ENCODE assay signal across 10 cellular contexts in the genomic region with DNA sequence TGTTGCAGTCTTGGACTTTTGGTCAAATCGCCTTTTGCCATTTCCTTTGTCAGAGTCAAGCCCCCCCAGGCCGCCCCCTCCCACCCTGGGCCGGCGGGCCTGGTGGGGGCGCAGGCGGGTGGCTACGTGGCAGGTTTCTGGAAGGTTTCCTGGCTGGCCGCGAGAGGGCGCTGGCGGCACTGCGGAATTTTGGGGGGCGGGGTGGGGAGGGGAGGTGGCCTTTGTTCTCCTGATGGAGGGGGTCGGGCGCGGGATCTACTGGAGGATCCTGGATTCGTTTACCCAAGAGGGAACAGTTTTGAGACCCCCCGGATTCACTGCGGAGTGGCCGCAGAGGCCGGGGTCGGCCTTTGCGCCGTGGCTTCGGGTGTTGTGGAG. TPM values are rescaled to one million over a fixed set of nuclear protein-coding genes. Genes with fewer than 3 reads are reported as not detected.
DNase-seq lines count a peak whose midpoint lies in the region; ATAC-seq and TF ChIP-seq lines count a peak whose summit lies in the region.
"Had no signal": no experiment of that assay in that cellular context is flagged by ENCODE, and none has a peak within 500 bp of the region (broad histone marks: within the 10 kb centered on the region; RNA-seq: fewer than 3 reads in every experiment).

No MANE protein-coding gene starts in this region.

- in situ Hi-C loops in G401 (cut with HindIII; ENCODE audit: low sequenced_read_pairs), result no loop called here
- in situ Hi-C loops in gastrocnemius medialis (cut with MboI; ENCODE audit: low sequenced_read_pairs in 4 of 4), result no loop called here

- DNase-seq in G401 (ENCODE audit: low spot score), result peak; percentile 47
- DNase-seq in SK-N-MC (ENCODE audit: low read depth, low spot score), result no peak
- peak; percentile 25 for DNase-seq in fibroblast of pulmonary artery (ENCODE audit: low read depth)
- no peak for DNase-seq in gastrocnemius medialis
- DNase-seq in RPMI8226, result no peak
- DNase-seq: DMS79 treated with DMSO at 0.1 percent for 48 hours, NCI-H1048 had no signal

- ATAC-seq in gastrocnemius medialis, result no peak
- no peak for ATAC-seq in HG02973 (IDR thresholded peaks at IDR 0.05; ENCODE audit: unreplicated experiment)
- no peak for ATAC-seq in HG03378 (IDR thresholded peaks at IDR 0.05; ENCODE audit: unreplicated experiment)
- no peak for ATAC-seq in GM21381 (IDR thresholded peaks at IDR 0.05; ENCODE audit: unreplicated experiment)

- TF ChIP-seq CTCF in fibroblast of pulmonary artery (IDR thresholded peaks at IDR 0.05; ENCODE audit: low read length, missing control alignments) (peak; percentile 31), gastrocnemius medialis (IDR thresholded peaks at IDR 0.05 in 4 of 5, conservative IDR thresholded peaks at IDR 0.05 in 1 of 5) (peak in 2 of 5 experiments; percentile 19 to 35)

- H3K4me1 ChIP-seq in gastrocnemius medialis, result no peaks in the 10 kb centered on the region

- TF ChIP-seq POLR2A in gastrocnemius medialis (IDR thresholded peaks at IDR 0.05), result no peak

- peaks cover 23 to 42% (median 42%) of the 10 kb centered on the region in 3 donors for H3K27me3 ChIP-seq in gastrocnemius medialis

- intact Hi-C loops in gastrocnemius medialis (cut with DNase I; ENCODE audit: low total_unique reads), result loop anchor here (10.0 kb wide), 1 partner anchor 162 kb away; no protein-coding TSS in a partner anchor

- H3K9me3 ChIP-seq in SK-N-MC (ENCODE audit: low read depth, low read length) (no peaks in the 10 kb centered on the region), gastrocnemius medialis (no peaks in the 10 kb centered on the region)

- peak overlapping the region; percentile 81 for H3K9ac ChIP-seq in SK-N-MC (ENCODE audit: insufficient read length)

- no peak overlapping the region for H3K27ac ChIP-seq in SK-N-MC
- H3K27ac ChIP-seq in gastrocnemius medialis, result peak overlapping the region in 1 of 4 donors; percentile 31

- H3K4me3 ChIP-seq in SK-N-MC (peak overlapping the region; percentile 81), fibroblast of pulmonary artery (replicated peaks; ENCODE audit: low read depth, low read length) (peak overlapping the region; percentile 82), gastrocnemius medialis (peak overlapping the region in 3 of 4 donors; percentile 13 to 42 (median 36))

- H3K36me3 ChIP-seq in SK-N-MC (ENCODE audit: insufficient read depth, low read length) (peaks cover 25% of the 10 kb centered on the region), gastrocnemius medialis (no peaks in the 10 kb centered on the region)

RNA-seq across cellular contexts. Expression of gene MEG3, which starts 1.2 kb away (rescaled TPM):
- 3.4 TPM in 1 of 2 replicates, not detected in the other for total RNA-seq in G401 (2014; rRNA removed; shearing (Covaris generic))
- total RNA-seq in gastrocnemius medialis, result 10 to 100 TPM in 1 of 4 donors, 1 to 10 TPM in 3; 2.7 to 30.7 (median 5.2) TPM

Comparison
In these comparisons a context has a peak if more than half of its experiments do, and no peak if none do; other contexts are left out.
1. DNase-seq: peak in G401 (single experiment) and fibroblast of pulmonary artery (single experiment); none in SK-N-MC (single experiment), gastrocnemius medialis (0 of 2) and RPMI8226 (single experiment).
2. Peak in every context shown above with its lines, with median percentiles within 50 percentile points of each other: H3K4me3 ChIP-seq.